8 cellular contexts compared by ENCODE assay signal in the genomic region with DNA sequence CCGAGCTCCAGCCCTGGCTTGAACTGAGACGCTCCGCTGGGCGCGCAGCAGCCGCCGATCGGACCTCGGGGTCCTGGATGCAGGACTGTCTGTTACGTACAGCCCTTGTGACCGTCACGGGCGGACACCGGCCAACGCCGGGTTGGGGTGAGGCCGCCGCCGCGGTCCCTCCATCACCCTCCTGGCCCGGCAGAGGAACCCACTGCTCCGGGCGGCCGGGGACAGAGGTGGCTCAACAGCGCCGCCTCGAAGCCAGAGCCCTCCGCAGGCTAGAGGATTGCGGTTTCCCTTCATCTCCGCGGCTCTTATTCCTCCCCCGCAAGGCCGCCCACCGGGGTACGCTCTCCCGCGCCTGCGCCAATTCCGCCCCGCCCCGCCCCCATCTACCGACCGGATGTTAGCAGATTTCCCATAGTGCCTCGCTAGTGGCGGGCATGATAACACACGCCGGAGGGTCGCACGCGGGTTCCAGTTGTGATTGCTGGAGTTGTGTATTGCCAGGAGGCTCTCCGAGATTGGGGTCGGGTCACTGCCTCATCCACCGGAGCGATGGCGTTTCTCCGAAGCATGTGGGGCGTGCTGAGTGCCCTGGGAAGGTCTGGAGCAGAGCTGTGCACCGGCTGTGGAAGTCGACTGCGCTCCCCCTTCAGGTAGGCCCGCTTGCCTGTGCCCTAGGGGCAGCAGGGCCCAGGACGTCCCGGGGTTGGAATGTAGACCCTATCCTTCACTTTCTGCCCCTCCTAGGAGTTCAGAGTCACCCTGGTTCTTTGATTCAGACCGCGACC. TPM values are rescaled to one million over a fixed set of nuclear protein-coding genes. Genes with fewer than 3 reads are reported as not detected.
DNase-seq lines count a peak whose midpoint lies in the region; ATAC-seq, FAIRE-seq and TF ChIP-seq lines count a peak whose summit lies in the region.

A gene (plus strand): TSS at position 412 of the 785 bp plus-strand sequence. CDS start 138 bp downstream, at position 550.

- H3K9me3 Mint-ChIP-seq in Calu3 (ENCODE audit: low read depth, unreplicated experiment), result no peaks in the 10 kb centered on the region
- H3K9me3 Mint-ChIP-seq in mesothelial cell of epicardium, result no peaks in the 10 kb centered on the region

- CTCF ChIA-PET in Calu3 (lab: Charles Lee), result interaction anchor here (0.6 to 1.7 kb wide), 9 partner anchors 12 to 205 kb away, joined by 3 to 15 read pairs (median 5); a partner anchor contains a TSS

- H3K4me3 Mint-ChIP-seq in Calu3 (ENCODE audit: low read depth, unreplicated experiment) (peak within 1 kb of the TSS; percentile 94), mesothelial cell of epicardium (peak within 1 kb of the TSS; percentile 95)

- no peaks in the 10 kb centered on the region for H3K27me3 Mint-ChIP-seq in Calu3 (ENCODE audit: unreplicated experiment)
- H3K27me3 Mint-ChIP-seq in mesothelial cell of epicardium (ENCODE audit: low read depth), result no peaks in the 10 kb centered on the region

- TSS peak; percentile 52 for BruUV-seq in Calu3 (replicated peaks; lab: Mats Ljungman, UMichigan)

- H3K27ac Mint-ChIP-seq in Calu3 (ENCODE audit: unreplicated experiment) (peak within 1 kb of the TSS; percentile 71), mesothelial cell of epicardium (peak within 1 kb of the TSS; percentile 97)

- in situ Hi-C loops in endometrial microvascular endothelial cells (cut with HindIII; ENCODE audit: inconsistent ontology term, low pct_unique_long_range_greater_than_20kb, low sequenced_read_pairs), result no loop called here

- TF ChIP-seq CTCF in Calu3 (IDR thresholded peaks at IDR 0.05; ENCODE audit: unreplicated experiment) (peak; percentile 86), mesothelial cell of epicardium (IDR thresholded peaks at IDR 0.05; ENCODE audit: unreplicated experiment) (no peak)

- ATAC-seq in GM21367 (IDR thresholded peaks at IDR 0.05; ENCODE audit: unreplicated experiment), result peak; percentile 79

- peak; percentile 77 for FAIRE-seq in HTR-8/SVneo (lab: Jason Lieb, UNC)

- peaks cover 49% of the 10 kb centered on the region for H3K36me3 Mint-ChIP-seq in Calu3 (ENCODE audit: insufficient read depth, unreplicated experiment)
- H3K36me3 Mint-ChIP-seq in mesothelial cell of epicardium, result peaks cover 6% of the 10 kb centered on the region

- peak; percentile 99 for DNase-seq in Calu3
- DNase-seq in HTR-8/SVneo (ENCODE audit: insufficient read length, low spot score), result peak; percentile 84
- DNase-seq in NOMO-1 treated with DMSO at 0.1 percent for 48 hours (lab: John Stamatoyannopoulos, UW; ENCODE audit: unreplicated experiment), result peak; percentile 90
- peak; percentile 86 for DNase-seq in activated CD8-positive, alpha-beta memory T cell treated with anti-CD3 and anti-CD28 coated beads, Interleukin-2, amount 50 U/mL, for 1 hour (ENCODE audit: extremely low read depth)
- DNase-seq in mesothelial cell of epicardium (ENCODE audit: low spot score in 2 of 2, unreplicated experiment in 2 of 2), result peak; percentile 89 to 97
- peak; percentile 93 to 94 for DNase-seq in stimulated activated CD8-positive, alpha-beta memory T cell treated with anti-CD3 and anti-CD28 coated beads, Interleukin-15, amount 100 ng/mL, for 48 hours (ENCODE audit: low read depth in 2 of 2)

- H3K4me1 Mint-ChIP-seq in Calu3 (ENCODE audit: low read depth, unreplicated experiment) (peaks cover 21% of the 10 kb centered on the region), mesothelial cell of epicardium (peaks cover 17% of the 10 kb centered on the region)

- intact Hi-C loops in Calu3 (cut with micrococcal nuclease; ENCODE audit: unreplicated experiment), result loop anchor here (1.0 to 2.0 kb wide), 2 partner anchors 86 to 208 kb away; no protein-coding TSS in a partner anchor

RNA-seq across cellular contexts. Expression of the gene that starts here (rescaled TPM):
- total RNA-seq in Calu3 (2022) (91.8 and 94.3 TPM in 2 replicates), endometrial microvascular endothelial cells (ENCODE audit: inconsistent ontology term) (26.2 TPM), mesothelial cell of epicardium (46.9 to 55.1 TPM (median 52.7 TPM) in 3 replicates)

Comparison
In these comparisons a context has a peak if more than half of its experiments do, and no peak if none do; other contexts are left out.
1. Peak in every context shown above with its lines: DNase-seq and ATAC-seq.